Comparison of ENCODE assay signal across 1 cellular context in genomic region chr10:92839191-92840085, GRCh38.
A peak's percentile ranks its signal among the peaks of the same experiment; 100 is the strongest.
TF ChIP-seq lines count a peak whose summit lies in the region.

No MANE protein-coding gene starts in this region.

TF ChIP-seq in endothelial cell of umbilical vein, 7 proteins besides CTCF, POLR2A, EP300 and RAD21:
- TF ChIP-seq FOS (IDR thresholded peaks at IDR 0.05; ENCODE audit: borderline replicate concordance, insufficient read depth, low read length) (no peak), JUN (IDR thresholded peaks at IDR 0.05; ENCODE audit: borderline replicate concordance, insufficient read depth, insufficient read length, low read depth) (peak; percentile 63), GATA2 (IDR thresholded peaks at IDR 0.05; ENCODE audit: insufficient read depth, insufficient read length, low read depth, low read length) (peak; percentile 20), MAX (IDR thresholded peaks at IDR 0.05; ENCODE audit: insufficient read depth, insufficient read length) (no peak), MYC (IDR thresholded peaks at IDR 0.05; ENCODE audit: low read depth, low read length) (no peak), EZH2 (IDR thresholded peaks at IDR 0.05; ENCODE audit: borderline replicate concordance, low read depth, low read length, severe bottlenecking) (no peak), POLR2AphosphoS5 (IDR thresholded peaks at IDR 0.05; ENCODE audit: insufficient read depth, low read depth, low read length) (peak; percentile 57)
